Comparison of ENCODE assay signal across 28 cellular contexts in the genomic region with DNA sequence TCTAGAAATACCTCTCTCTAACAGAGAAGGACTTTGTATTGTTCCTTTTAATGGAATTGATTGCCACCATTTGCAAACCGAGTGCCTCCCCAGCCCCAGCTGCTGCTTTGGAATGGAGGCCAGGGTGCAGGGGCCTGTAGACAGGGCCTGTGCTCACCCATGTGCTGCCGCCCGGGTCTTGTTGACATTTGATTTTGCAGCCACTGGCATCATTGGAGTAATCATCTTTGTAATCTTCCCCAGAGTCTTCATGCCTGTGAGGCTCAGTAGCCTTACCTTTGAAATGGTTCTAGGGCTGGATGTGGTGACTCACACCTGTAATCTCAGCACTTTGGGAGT.
"Had no signal": no experiment of that assay in that cellular context is flagged by ENCODE, and none has a peak within 500 bp of the region (broad histone marks: within the 10 kb centered on the region; RNA-seq: fewer than 3 reads in every experiment).

No MANE protein-coding gene starts in this region.

- H3K27ac Mint-ChIP-seq: activated naive CD4-positive, alpha-beta T cell treated with anti-CD3 and anti-CD28 coated beads, Interleukin-2, amount 10 ng/mL, durations not matched to agents 7 days and 5 days; activated naive CD8-positive, alpha-beta T cell treated with anti-CD3 and anti-CD28 coated beads, Interleukin-2, amount 50 U/mL, for 24 hours; T-helper 1 cell treated with Interleukin-12 subunit alpha and Interleukin-12 subunit beta and Interleukin-4 antibody, amounts not matched to agents 30 μg/mL and 1 μg/mL, for 36 hours; WTC11 had no signal

- H3K36me3 ChIP-seq: colonic mucosa had no signal

- H3K4me3 ChIP-seq: colonic mucosa, dorsolateral prefrontal cortex, gastrocnemius medialis, hepatocyte, prostate gland, suprapubic skin, tibial nerve had no signal

- H3K9me3 ChIP-seq: colonic mucosa, gastrocnemius medialis, neutrophil, prostate gland, suprapubic skin, tibial nerve had no signal

- H3K27me3 ChIP-seq: colonic mucosa, dorsolateral prefrontal cortex, gastrocnemius medialis, hepatocyte, neutrophil, suprapubic skin, tibial nerve had no signal

- H3K36me3 Mint-ChIP-seq: WTC11 had no signal

- ATAC-seq: activated naive CD8-positive, alpha-beta T cell treated with anti-CD3 and anti-CD28 coated beads, Interleukin-2, amount 50 U/mL, for 24 hours; left cardiac atrium; left ventricle myocardium superior; WTC11 had no signal

- H3K27me3 Mint-ChIP-seq: activated naive CD4-positive, alpha-beta T cell treated with anti-CD3 and anti-CD28 coated beads, Interleukin-2, amount 10 ng/mL, durations not matched to agents 7 days and 5 days; activated naive CD8-positive, alpha-beta T cell treated with anti-CD3 and anti-CD28 coated beads, Interleukin-2, amount 50 U/mL, for 24 hours had no signal

- DNase-seq: activated CD4-positive, alpha-beta T cell treated with anti-CD3 and anti-CD28 coated beads for 1 hour; activated CD4-positive, alpha-beta T cell treated with anti-CD3 and anti-CD28 coated beads, Interleukin-2, amount 50 U/mL, for 1 hour; activated gamma-delta T cell; activated naive CD4-positive, alpha-beta T cell treated with anti-CD3 and anti-CD28 coated beads, Interleukin-2, amount 10 ng/mL, durations not matched to agents 7 days and 5 days; activated naive CD8-positive, alpha-beta T cell treated with anti-CD3 and anti-CD28 coated beads, Interleukin-2, amount 50 U/mL, for 24 hours; activated T-cell treated with anti-CD3 and anti-CD28 coated beads, Interleukin-2, amount 50 U/mL, for 48 hours; amygdala; colonic mucosa; dorsolateral prefrontal cortex; effector memory CD4-positive, alpha-beta T cell; erythroblast; islet precursor cell; left cardiac atrium; left ventricle myocardium superior; retina; stimulated activated CD4-positive, alpha-beta T cell treated with anti-CD3 and anti-CD28 coated beads, Interleukin-15, amount 100 ng/mL, for 24 hours; stimulated activated CD4-positive, alpha-beta T cell treated with anti-CD3 and anti-CD28 coated beads, Interleukin-2, amount 100 ng/mL, for 24 hours; stimulated activated naive CD4-positive, alpha-beta T cell; SW 1271 had no signal

- H3K4me1 ChIP-seq: colonic mucosa, prostate gland, suprapubic skin, tibial nerve had no signal

- H3K9me3 Mint-ChIP-seq: activated naive CD4-positive, alpha-beta T cell treated with anti-CD3 and anti-CD28 coated beads, Interleukin-2, amount 10 ng/mL, durations not matched to agents 7 days and 5 days; activated naive CD8-positive, alpha-beta T cell treated with anti-CD3 and anti-CD28 coated beads, Interleukin-2, amount 50 U/mL, for 24 hours; nephron progenitor cell; T-helper 1 cell treated with Interleukin-12 subunit alpha and Interleukin-12 subunit beta and Interleukin-4 antibody, amounts not matched to agents 30 μg/mL and 1 μg/mL, for 36 hours; WTC11 had no signal

- H3K4me3 Mint-ChIP-seq: activated naive CD4-positive, alpha-beta T cell treated with anti-CD3 and anti-CD28 coated beads, Interleukin-2, amount 10 ng/mL, durations not matched to agents 7 days and 5 days; activated naive CD8-positive, alpha-beta T cell treated with anti-CD3 and anti-CD28 coated beads, Interleukin-2, amount 50 U/mL, for 24 hours; T-helper 1 cell treated with Interleukin-12 subunit alpha and Interleukin-12 subunit beta and Interleukin-4 antibody, amounts not matched to agents 30 μg/mL and 1 μg/mL, for 36 hours; WTC11 had no signal

- H3K27ac ChIP-seq: colonic mucosa, dorsolateral prefrontal cortex, hepatocyte, neutrophil, prostate gland, suprapubic skin, tibial nerve had no signal
